22 cellular contexts compared by ENCODE assay signal in genomic region chr2:217643814-217644301, GRCh38.
DNase-seq lines count a peak whose midpoint lies in the region; ATAC-seq and TF ChIP-seq lines count a peak whose summit lies in the region.
"Had no signal": no experiment of that assay in that cellular context is flagged by ENCODE, and none has a peak within 500 bp of the region (broad histone marks: within the 10 kb centered on the region; RNA-seq: fewer than 3 reads in every experiment).

No MANE protein-coding gene starts in this region.

- H3K9me3 ChIP-seq in psoas muscle (no peaks in the 10 kb centered on the region), Peyer's patch (no peaks in the 10 kb centered on the region)
- H3K9me3 ChIP-seq: lower lobe of right lung had no signal

- H3K36me3 ChIP-seq in psoas muscle (ENCODE audit: insufficient read depth in 1 of 2, low read depth in 1 of 2) (no peaks in the 10 kb centered on the region), Peyer's patch (no peaks in the 10 kb centered on the region)
- H3K36me3 ChIP-seq: lower lobe of right lung had no signal

- DNase-seq in Ammon's horn (ENCODE audit: low spot score) (peak; percentile 27), ecto neural progenitor cell (ENCODE audit: low spot score) (peak; percentile 61), psoas muscle (peak in 1 of 2 donors; percentile 71), Peyer's patch (no peak), mesenteric fat pad (ENCODE audit: low spot score) (no peak)
- DNase-seq: activated CD4-positive, alpha-beta T cell treated with anti-CD3 and anti-CD28 coated beads for 4 hours; activated T-cell treated with anti-CD3 and anti-CD28 coated beads, Interleukin-2, amount 50 U/mL, for 24 hours; CD8-positive, alpha-beta memory T cell; DMS153; effector CD8-positive, alpha-beta T cell; foreskin fibroblast; GM23248; KG1; lower lobe of right lung; NCI-H526 treated with DMSO at 0.1 percent for 48 hours; occipital lobe; stimulated activated naive CD8-positive, alpha-beta T cell treated with anti-CD3 and anti-CD28 coated beads, Interleukin-15, Interleukin-2, amounts not matched to agents 100 U/mL and 50 U/mL, for 24 hours; T-helper 17 cell had no signal

- TF ChIP-seq CTCF in psoas muscle (IDR thresholded peaks at IDR 0.05): no peak
- no peak for TF ChIP-seq CTCF in Peyer's patch (IDR thresholded peaks at IDR 0.05)

- H3K27me3 ChIP-seq in layer of hippocampus (ENCODE audit: control insufficient read depth, insufficient read depth, low read length): no peaks in the 10 kb centered on the region
- H3K27me3 ChIP-seq in psoas muscle (ENCODE audit: insufficient read depth in 3 of 3, low read length in 2 of 3): no peaks in the 10 kb centered on the region
- H3K27me3 ChIP-seq in Peyer's patch: no peaks in the 10 kb centered on the region

- TF ChIP-seq POLR2A in Peyer's patch (IDR thresholded peaks at IDR 0.05): no peak

- intact Hi-C loops in psoas muscle (cut with DNase I): no loop called here

- H3K4me1 ChIP-seq in psoas muscle (peaks cover 19% of the 10 kb centered on the region), Peyer's patch (no peaks in the 10 kb centered on the region)

- H3K27ac ChIP-seq in layer of hippocampus (ENCODE audit: low read depth, low read length): peak overlapping the region; percentile 21
- no peak overlapping the region for H3K27ac ChIP-seq in psoas muscle
- peak overlapping the region in 2 of 4 donors; percentile 8 to 47 for H3K27ac ChIP-seq in Peyer's patch
- H3K27ac ChIP-seq: GM23248, lower lobe of right lung, SK-N-MC had no signal

- ATAC-seq in psoas muscle (peak in 3 of 4 donors; percentile 67 to 75 (median 72)), GM19395 (IDR thresholded peaks at IDR 0.05; ENCODE audit: unreplicated experiment) (no peak), GM19463 (IDR thresholded peaks at IDR 0.05; ENCODE audit: unreplicated experiment) (no peak)
- ATAC-seq: lower lobe of right lung; stimulated activated naive CD8-positive, alpha-beta T cell treated with anti-CD3 and anti-CD28 coated beads, Interleukin-15, Interleukin-2, amounts not matched to agents 100 U/mL and 50 U/mL, for 24 hours; T-helper 17 cell had no signal

- WGBS in psoas muscle, 3 donors: 28 to 46% (median 35%) methylated on average over 5 of the region's 5 CpGs

- H3K4me3 ChIP-seq in psoas muscle (no peak overlapping the region), Peyer's patch (no peak overlapping the region)
- H3K4me3 ChIP-seq: GM23248, lower lobe of right lung, SK-N-MC had no signal

Comparison
In these comparisons a context has a peak if more than half of its experiments do, and no peak if none do; other contexts are left out.
1. DNase-seq: peak in Ammon's horn (single experiment) and ecto neural progenitor cell (single experiment); none in Peyer's patch (0 of 3) and mesenteric fat pad (single experiment).
2. ATAC-seq: peak in psoas muscle (3 of 4); none in GM19395 (single experiment) and GM19463 (single experiment).